Comparison of ENCODE assay signal across 18 cellular contexts in genomic region chr3:156770699-156771414, GRCh38. TPM values are rescaled to one million over a fixed set of nuclear protein-coding genes. Genes with fewer than 3 reads are reported as not detected.
"Had no signal": no experiment of that assay in that cellular context is flagged by ENCODE, and none has a peak within 500 bp of the region (broad histone marks: within the 10 kb centered on the region; RNA-seq: fewer than 3 reads in every experiment).

No MANE protein-coding gene starts in this region.

- H3K27me3 Mint-ChIP-seq: activated CD4-positive, alpha-beta T cell treated with anti-CD3 and anti-CD28 coated beads, Interleukin-2, amount 10 ng/mL, durations not matched to agents 24 days and 14 days; brain; central memory CD8-positive, alpha-beta T cell had no signal

- H3K36me3 Mint-ChIP-seq: brain, T-cell had no signal

- H3K4me1 ChIP-seq: lower lobe of right lung, right lobe of liver, stomach, vagina had no signal

- DNase-seq: activated CD4-positive, alpha-beta T cell treated with anti-CD3 and anti-CD28 coated beads, Interleukin-2, amount 10 ng/mL, durations not matched to agents 24 days and 14 days; activated CD8-positive, alpha-beta T cell treated with anti-CD3 and anti-CD28 coated beads for 36 hours; activated naive CD4-positive, alpha-beta T cell treated with anti-CD3 and anti-CD28 coated beads for 36 hours; activated T-cell treated with anti-CD3 and anti-CD28 coated beads, Interleukin-2, amount 50 U/mL, for 1 hour; foreskin fibroblast; hippocampal formation; left colon; lower lobe of right lung; right lobe of liver; small intestine; stimulated activated CD4-positive, alpha-beta T cell treated with anti-CD3 and anti-CD28 coated beads, Interleukin-4, amount 100 ng/mL, for 1 hour; stomach; T-cell; trophoblast cell had no signal

- H3K9me3 ChIP-seq: lower lobe of right lung, right lobe of liver, stomach, vagina had no signal

- H3K4me3 Mint-ChIP-seq: activated CD4-positive, alpha-beta T cell treated with anti-CD3 and anti-CD28 coated beads, Interleukin-2, amount 10 ng/mL, durations not matched to agents 24 days and 14 days; activated CD8-positive, alpha-beta T cell treated with anti-CD3 and anti-CD28 coated beads for 36 hours; activated naive CD4-positive, alpha-beta T cell treated with anti-CD3 and anti-CD28 coated beads for 36 hours; brain; central memory CD8-positive, alpha-beta T cell; T-cell had no signal

- H3K36me3 ChIP-seq: lower lobe of right lung, right lobe of liver, stomach, vagina had no signal

- H3K27ac Mint-ChIP-seq: activated CD4-positive, alpha-beta T cell treated with anti-CD3 and anti-CD28 coated beads, Interleukin-2, amount 10 ng/mL, durations not matched to agents 24 days and 14 days; activated CD8-positive, alpha-beta T cell treated with anti-CD3 and anti-CD28 coated beads for 36 hours; activated naive CD4-positive, alpha-beta T cell treated with anti-CD3 and anti-CD28 coated beads for 36 hours; brain; T-cell had no signal

- H3K9me3 Mint-ChIP-seq: activated CD4-positive, alpha-beta T cell treated with anti-CD3 and anti-CD28 coated beads, Interleukin-2, amount 10 ng/mL, durations not matched to agents 24 days and 14 days; activated CD8-positive, alpha-beta T cell treated with anti-CD3 and anti-CD28 coated beads for 36 hours; activated naive CD4-positive, alpha-beta T cell treated with anti-CD3 and anti-CD28 coated beads for 36 hours; central memory CD8-positive, alpha-beta T cell; T-cell had no signal

- ATAC-seq: activated CD8-positive, alpha-beta T cell treated with anti-CD3 and anti-CD28 coated beads for 36 hours; left colon; lower lobe of right lung; right lobe of liver; T-cell had no signal

- H3K27me3 ChIP-seq: right lobe of liver, stomach, vagina had no signal

- H3K4me3 ChIP-seq: coronary artery, lower lobe of right lung, right lobe of liver, stomach, vagina had no signal

- H3K4me1 Mint-ChIP-seq: activated CD4-positive, alpha-beta T cell treated with anti-CD3 and anti-CD28 coated beads, Interleukin-2, amount 10 ng/mL, durations not matched to agents 24 days and 14 days; central memory CD8-positive, alpha-beta T cell; T-cell had no signal

- H3K27ac ChIP-seq: coronary artery, lower lobe of right lung, right lobe of liver, stomach, vagina had no signal

RNA-seq across cellular contexts. Expression of gene LEKR1, which starts 55.3 kb away (rescaled TPM):
- total RNA-seq: vagina had no signal
